In genomic region chr9:93431498-93432105, GRCh38 we compare ENCODE assay signal across 20 cellular contexts. TPM values are rescaled to one million over a fixed set of nuclear protein-coding genes. Genes with fewer than 3 reads are reported as not detected.
DNase-seq lines count a peak whose midpoint lies in the region; ATAC-seq and TF ChIP-seq lines count a peak whose summit lies in the region.
"Had no signal": no experiment of that assay in that cellular context is flagged by ENCODE, and none has a peak within 500 bp of the region (broad histone marks: within the 10 kb centered on the region; RNA-seq: fewer than 3 reads in every experiment).

No MANE protein-coding gene starts in this region.

- no peak overlapping the region for H3K4me3 Mint-ChIP-seq in endothelial cell (ENCODE audit: unreplicated experiment)
- H3K4me3 Mint-ChIP-seq: CD8-positive, alpha-beta memory T cell had no signal

- H3K4me1 Mint-ChIP-seq in endothelial cell (ENCODE audit: unreplicated experiment) = peaks cover 19% of the 10 kb centered on the region
- H3K4me1 Mint-ChIP-seq: CD8-positive, alpha-beta memory T cell had no signal

- H3K4me3 ChIP-seq in mesenchymal stem cell (ENCODE audit: insufficient read depth in 1 of 2, low read depth in 1 of 2, low read length in 2 of 2) = no peak overlapping the region
- H3K4me3 ChIP-seq: BLaER1 treated with 17β-estradiol and CSF1 and Interleukin-3, amounts not matched to agents 10 nM and 100 nM; GM12878 had no signal

- H3K4ac ChIP-seq in mesenchymal stem cell (ENCODE audit: low read depth in 1 of 2, low read length in 2 of 2) = no peak overlapping the region

- 39% methylated on average over 4 of the region's 5 CpGs for WGBS in mesenchymal stem cell

- DNase-seq in NCI-H2171 treated with DMSO at 0.1 percent for 48 hours (lab: John Stamatoyannopoulos, UW) (peak; percentile 6), NCI-H2171 (lab: John Stamatoyannopoulos, UW) (no peak), endothelial cell (ENCODE audit: low spot score) (peak; percentile 19), mesenchymal stem cell (no peak), DMS153 treated with DMSO at 0.1 percent for 48 hours (lab: John Stamatoyannopoulos, UW; ENCODE audit: unreplicated experiment) (no peak), erythroblast (lab: John Stamatoyannopoulos, UW) (no peak)
- DNase-seq: CD8-positive, alpha-beta memory T cell; GDM1; GOT3; NCI-H1092; NCI-H2081 treated with DMSO at 0.1 percent for 48 hours; NCI-H226; NCI-H526 treated with DMSO at 0.1 percent for 48 hours; NK-92 treated with Interleukin-12 subunit alpha and Interleukin-12 subunit beta, amount 100 ng/mL, for 24 hours; SIG-M5 had no signal

- no peak for TF ChIP-seq POLR2A in erythroblast (IDR thresholded peaks at IDR 0.05; ENCODE audit: low read length)

- H3K9me3 ChIP-seq in mesenchymal stem cell (ENCODE audit: control insufficient read depth, low read length) = no peaks in the 10 kb centered on the region

- no peaks in the 10 kb centered on the region for H3K36me3 Mint-ChIP-seq in endothelial cell (ENCODE audit: low read depth, unreplicated experiment)

- H2BK120ac ChIP-seq in mesenchymal stem cell (ENCODE audit: low read depth, low read length) = no peak overlapping the region

- no peak overlapping the region for H3K23ac ChIP-seq in mesenchymal stem cell (ENCODE audit: low read length in 2 of 2)

- H3K4me2 ChIP-seq in mesenchymal stem cell (ENCODE audit: low read length, poor library complexity, severe bottlenecking) = no peak overlapping the region
- H3K4me2 ChIP-seq: KMS-11 had no signal

- no peaks in the 10 kb centered on the region for H3K36me3 ChIP-seq in mesenchymal stem cell (ENCODE audit: control insufficient read depth in 1 of 2, insufficient read depth in 2 of 2, low read depth in 1 of 2, low read length in 2 of 2)
- H3K36me3 ChIP-seq: BLaER1 treated with 17β-estradiol and CSF1 and Interleukin-3, amounts not matched to agents 10 nM and 100 nM had no signal

- no peaks in the 10 kb centered on the region for H3K4me1 ChIP-seq in mesenchymal stem cell (ENCODE audit: control insufficient read depth, insufficient read depth, low read depth, low read length)

- no peak overlapping the region for H4K91ac ChIP-seq in mesenchymal stem cell (ENCODE audit: low read length)

- H3K14ac ChIP-seq in mesenchymal stem cell (ENCODE audit: low read length in 2 of 2) = no peak overlapping the region

- no peak overlapping the region for H4K8ac ChIP-seq in mesenchymal stem cell (ENCODE audit: low read length)

- H3K9me3 Mint-ChIP-seq in endothelial cell (ENCODE audit: unreplicated experiment) = no peaks in the 10 kb centered on the region

- H3K27me3 Mint-ChIP-seq in endothelial cell (ENCODE audit: unreplicated experiment) = peaks cover 1% of the 10 kb centered on the region

- H3K27ac Mint-ChIP-seq in endothelial cell (ENCODE audit: unreplicated experiment) = peak overlapping the region; percentile 78

- no peak overlapping the region for H3K9ac ChIP-seq in mesenchymal stem cell (ENCODE audit: low read length)
- H3K9ac ChIP-seq: BLaER1 treated with 17β-estradiol and CSF1 and Interleukin-3, amounts not matched to agents 10 nM and 100 nM; KMS-11 had no signal

- no peak overlapping the region for H2BK15ac ChIP-seq in mesenchymal stem cell (ENCODE audit: low read depth, poor library complexity, severe bottlenecking)

- H3K18ac ChIP-seq in mesenchymal stem cell (ENCODE audit: low read depth in 1 of 2, low read length in 2 of 2) = no peak overlapping the region

- no peak overlapping the region for H2AK5ac ChIP-seq in mesenchymal stem cell (ENCODE audit: low read length, severe bottlenecking)

- no peaks in the 10 kb centered on the region for H3K79me1 ChIP-seq in mesenchymal stem cell (replicated peaks; ENCODE audit: low read length, poor library complexity, severe bottlenecking)

- no peak overlapping the region for H2BK5ac ChIP-seq in mesenchymal stem cell (ENCODE audit: low read depth, low read length, poor library complexity, severe bottlenecking)

- ATAC-seq in GM21447 (IDR thresholded peaks at IDR 0.05; ENCODE audit: unreplicated experiment) (no peak), GM18517 (IDR thresholded peaks at IDR 0.05; ENCODE audit: unreplicated experiment) (no peak)
- ATAC-seq: GM12878 had no signal

- TF ChIP-seq CTCF in endothelial cell (IDR thresholded peaks at IDR 0.05; ENCODE audit: unreplicated experiment) = no peak

- H2AFZ ChIP-seq in mesenchymal stem cell (ENCODE audit: low read depth, low read length) = peak overlapping the region; percentile 49

- peaks cover 0 to 3% of the 10 kb centered on the region in 2 experiments for H3K27me3 ChIP-seq in mesenchymal stem cell (ENCODE audit: control insufficient read depth in 1 of 2, insufficient read depth in 1 of 2, low read length in 2 of 2)
- H3K27me3 ChIP-seq: BLaER1 treated with 17β-estradiol and CSF1 and Interleukin-3, amounts not matched to agents 10 nM and 100 nM had no signal

- no peak overlapping the region for H2BK12ac ChIP-seq in mesenchymal stem cell (ENCODE audit: low read length in 2 of 2)

- no peak overlapping the region for H3K27ac ChIP-seq in mesenchymal stem cell (ENCODE audit: low read length, poor library complexity, severe bottlenecking)
- H3K27ac ChIP-seq: BLaER1 treated with 17β-estradiol and CSF1 and Interleukin-3, amounts not matched to agents 10 nM and 100 nM; KMS-11 had no signal

RNA-seq across cellular contexts. Expression of gene FAM120A, which starts 19.9 kb away (rescaled TPM):
- 56.1 TPM for total RNA-seq in endothelial cell (ENCODE audit: unreplicated experiment)
- polyA plus RNA-seq in mesenchymal stem cell (2013, experiment 1 of 2) = 83.8 TPM
- 83.8 TPM for polyA plus RNA-seq in mesenchymal stem cell (2013, experiment 2 of 2)

RNA-seq across cellular contexts. Expression of gene FAM120AOS, which starts 21.8 kb away (rescaled TPM):
- 38.7 TPM for total RNA-seq in endothelial cell (ENCODE audit: unreplicated experiment)
- polyA plus RNA-seq in mesenchymal stem cell (2013, experiment 1 of 2) = 27.5 TPM
- 27.0 TPM for polyA plus RNA-seq in mesenchymal stem cell (2013, experiment 2 of 2)

Comparison
In these comparisons a context has a peak if more than half of its experiments do, and no peak if none do; other contexts are left out.
1. DNase-seq: peak in NCI-H2171 treated with DMSO at 0.1 percent for 48 hours (single experiment) and endothelial cell (single experiment); none in NCI-H2171 (single experiment), mesenchymal stem cell (single experiment), DMS153 treated with DMSO at 0.1 percent for 48 hours (single experiment) and erythroblast (0 of 2).